Comparison of ENCODE assay signal across 16 cellular contexts in genomic region chr1:198102454-198102791, GRCh38. TPM values are rescaled to one million over a fixed set of nuclear protein-coding genes. Genes with fewer than 3 reads are reported as not detected.
DNase-seq lines count a peak whose midpoint lies in the region; ATAC-seq and TF ChIP-seq lines count a peak whose summit lies in the region.
"Had no signal": no experiment of that assay in that cellular context is flagged by ENCODE, and none has a peak within 500 bp of the region (broad histone marks: within the 10 kb centered on the region; RNA-seq: fewer than 3 reads in every experiment).

No MANE protein-coding gene starts in this region.

- no peaks in the 10 kb centered on the region for H3K36me3 Mint-ChIP-seq in CD4-positive, alpha-beta T cell (ENCODE audit: low read depth)
- H3K36me3 Mint-ChIP-seq in activated CD4-positive, alpha-beta memory T cell treated with anti-CD3 and anti-CD28 coated beads, Interleukin-2, amount 10 ng/mL, durations not matched to agents 7 days and 5 days (ENCODE audit: low read depth): no peaks in the 10 kb centered on the region

- no peaks in the 10 kb centered on the region for H3K9me3 Mint-ChIP-seq in CD4-positive, alpha-beta T cell
- no peaks in the 10 kb centered on the region for H3K9me3 Mint-ChIP-seq in activated CD4-positive, alpha-beta memory T cell treated with anti-CD3 and anti-CD28 coated beads, Interleukin-2, amount 10 ng/mL, durations not matched to agents 7 days and 5 days
- H3K9me3 Mint-ChIP-seq: nephron had no signal

- no peaks in the 10 kb centered on the region for H3K4me1 ChIP-seq in esophagus squamous epithelium
- H3K4me1 ChIP-seq: BLaER1, left lung, right lobe of liver, stomach had no signal

- H3K4me1 Mint-ChIP-seq in CD4-positive, alpha-beta T cell (ENCODE audit: low read depth): peaks cover 21% of the 10 kb centered on the region
- H3K4me1 Mint-ChIP-seq in activated CD4-positive, alpha-beta memory T cell treated with anti-CD3 and anti-CD28 coated beads, Interleukin-2, amount 10 ng/mL, durations not matched to agents 7 days and 5 days: peaks cover 17% of the 10 kb centered on the region
- H3K4me1 Mint-ChIP-seq: nephron had no signal

- no peak for TF ChIP-seq CTCF in CD4-positive, alpha-beta T cell (IDR thresholded peaks at IDR 0.05)
- no peak for TF ChIP-seq CTCF in esophagus squamous epithelium (IDR thresholded peaks at IDR 0.05)

- H3K9me3 ChIP-seq in CD4-positive, alpha-beta T cell (ENCODE audit: control insufficient read depth, low read length): no peaks in the 10 kb centered on the region
- H3K9me3 ChIP-seq in esophagus squamous epithelium: no peaks in the 10 kb centered on the region
- H3K9me3 ChIP-seq: BLaER1, left lung, right lobe of liver, stomach had no signal

- peak; percentile 56 for ATAC-seq in CD4-positive, alpha-beta T cell (ENCODE audit: poor library complexity)
- no peak for ATAC-seq in HG02981 (IDR thresholded peaks at IDR 0.05; ENCODE audit: unreplicated experiment)
- no peak for ATAC-seq in GM18498 (IDR thresholded peaks at IDR 0.05; ENCODE audit: unreplicated experiment)
- ATAC-seq: HCT116, left lung had no signal

- WGBS in esophagus squamous epithelium, 2 donors: 16 to 32% methylated on average over 1 of the region's 1 CpG

- no peak overlapping the region for H3K27ac Mint-ChIP-seq in CD4-positive, alpha-beta T cell
- H3K27ac Mint-ChIP-seq in activated CD4-positive, alpha-beta memory T cell treated with anti-CD3 and anti-CD28 coated beads, Interleukin-2, amount 10 ng/mL, durations not matched to agents 7 days and 5 days: peak overlapping the region; percentile 74
- H3K27ac Mint-ChIP-seq: nephron had no signal

- POLR2A ChIA-PET in CD4-positive, alpha-beta T cell (lab: Charles Lee): interaction anchor here (1.2 to 1.9 kb wide), 4 partner anchors 14 to 56 kb away, joined by 3 to 5 read pairs (median 4); partner anchors contain the start of gene NEK7
- POLR2A ChIA-PET in activated CD4-positive, alpha-beta memory T cell treated with anti-CD3 and anti-CD28 coated beads, Interleukin-2, amount 10 ng/mL, durations not matched to agents 7 days and 5 days (lab: Charles Lee): interaction anchor here (1.0 to 2.2 kb wide), 4 partner anchors 54 to 200 kb away, joined by 3 to 11 read pairs (median 4); partner anchors contain the start of genes C1orf53 and NEK7

- CTCF ChIA-PET in CD4-positive, alpha-beta T cell (lab: Charles Lee): no interaction called here
- CTCF ChIA-PET in activated CD4-positive, alpha-beta memory T cell treated with anti-CD3 and anti-CD28 coated beads, Interleukin-2, amount 10 ng/mL, durations not matched to agents 7 days and 5 days (lab: Charles Lee): interaction anchor here (0.9 to 1.6 kb wide), 2 partner anchors 17 to 54 kb away, joined by 3 read pairs; no protein-coding TSS in a partner anchor

- no peaks in the 10 kb centered on the region for H3K36me3 ChIP-seq in esophagus squamous epithelium
- H3K36me3 ChIP-seq: BLaER1, left lung, right lobe of liver, stomach had no signal

- no peak for TF ChIP-seq POLR2A in esophagus squamous epithelium (IDR thresholded peaks at IDR 0.05)

- DNase-seq in CD4-positive, alpha-beta T cell: no peak
- peak; percentile 38 for DNase-seq in HCEC 1CT
- DNase-seq in activated CD4-positive, alpha-beta memory T cell treated with anti-CD3 and anti-CD28 coated beads, Interleukin-2, amount 10 ng/mL, durations not matched to agents 7 days and 5 days: no peak
- peak; percentile 46 for DNase-seq in iris pigment epithelial cell (ENCODE audit: low read depth)
- DNase-seq in stimulated activated CD4-positive, alpha-beta T cell treated with anti-CD3 and anti-CD28 coated beads, Interleukin-4, amount 100 ng/mL, for 4 hours: no peak
- no peak for DNase-seq in esophagus squamous epithelium (lab: John Stamatoyannopoulos, UW)
- DNase-seq: activated gamma-delta T cell treated with Interleukin-2 at 50 U/mL for 16 hours, left lung, right lobe of liver, stomach had no signal

- intact Hi-C loops in CD4-positive, alpha-beta T cell (cut with DNase I, micrococcal nuclease): no loop called here
- intact Hi-C loops in esophagus squamous epithelium (cut with DNase I): no loop called here

- H3K27ac ChIP-seq in CD4-positive, alpha-beta T cell (ENCODE audit: low read depth, low read length): no peak overlapping the region
- H3K27ac ChIP-seq in esophagus squamous epithelium: no peak overlapping the region
- H3K27ac ChIP-seq: BLaER1, epithelial cell of prostate, left lung, right lobe of liver, stomach had no signal

- no peak overlapping the region for H3K4me3 Mint-ChIP-seq in CD4-positive, alpha-beta T cell
- H3K4me3 Mint-ChIP-seq in activated CD4-positive, alpha-beta memory T cell treated with anti-CD3 and anti-CD28 coated beads, Interleukin-2, amount 10 ng/mL, durations not matched to agents 7 days and 5 days: no peak overlapping the region
- H3K4me3 Mint-ChIP-seq: nephron had no signal

- no peak overlapping the region for H3K4me3 ChIP-seq in esophagus squamous epithelium
- H3K4me3 ChIP-seq: BLaER1, left lung, right lobe of liver, stomach had no signal

- no peaks in the 10 kb centered on the region for H3K27me3 ChIP-seq in CD4-positive, alpha-beta T cell (ENCODE audit: control insufficient read depth, insufficient read depth, low read length)
- no peaks in the 10 kb centered on the region for H3K27me3 ChIP-seq in esophagus squamous epithelium
- H3K27me3 ChIP-seq: BLaER1, left lung, right lobe of liver, stomach had no signal

- no peaks in the 10 kb centered on the region for H3K27me3 Mint-ChIP-seq in CD4-positive, alpha-beta T cell
- peaks cover 3% of the 10 kb centered on the region for H3K27me3 Mint-ChIP-seq in activated CD4-positive, alpha-beta memory T cell treated with anti-CD3 and anti-CD28 coated beads, Interleukin-2, amount 10 ng/mL, durations not matched to agents 7 days and 5 days

RNA-seq across cellular contexts. Expression of gene NEK7, which starts 54.4 kb away (rescaled TPM):
- 10 to 100 TPM; 11.8 to 13.0 TPM for total RNA-seq in CD4-positive, alpha-beta T cell
- 10 to 100 TPM; 73.5 to 79.6 TPM for total RNA-seq in activated CD4-positive, alpha-beta memory T cell treated with anti-CD3 and anti-CD28 coated beads, Interleukin-2, amount 10 ng/mL, durations not matched to agents 7 days and 5 days
- total RNA-seq in esophagus squamous epithelium: 10 to 100 TPM; 26.2 to 79.2 (median 52.4) TPM

Comparison
In these comparisons a context has a peak if more than half of its experiments do, and no peak if none do; other contexts are left out.
1. DNase-seq: peak in HCEC 1CT (single experiment) and iris pigment epithelial cell (single experiment); none in CD4-positive, alpha-beta T cell (0 of 10), activated CD4-positive, alpha-beta memory T cell treated with anti-CD3 and anti-CD28 coated beads, Interleukin-2, amount 10 ng/mL, durations not matched to agents 7 days and 5 days (single experiment), stimulated activated CD4-positive, alpha-beta T cell treated with anti-CD3 and anti-CD28 coated beads, Interleukin-4, amount 100 ng/mL, for 4 hours (0 of 2) and esophagus squamous epithelium (single experiment).